8 cellular contexts compared by ENCODE assay signal in genomic region chr20:47274449-47275108, GRCh38.
DNase-seq lines count a peak whose midpoint lies in the region; ATAC-seq, FAIRE-seq and TF ChIP-seq lines count a peak whose summit lies in the region.

No MANE protein-coding gene starts in this region.

- no peaks in the 10 kb centered on the region for H3K27me3 ChIP-seq in kidney epithelial cell (ENCODE audit: control insufficient read depth, insufficient read depth, low read length)

- H3K27me3 Mint-ChIP-seq in HFFc6 (ENCODE audit: insufficient read depth): peaks cover 5% of the 10 kb centered on the region; the same call in 1 of the 2 replicates
- no peaks in the 10 kb centered on the region for H3K27me3 Mint-ChIP-seq in stimulated activated naive B cell treated with anti-CD40 and anti-IgM and Interleukin-4, amounts not matched to agents 10 μg/mL and 1 μg/mL and 100 μg/mL, for 72 hours

- TF ChIP-seq CTCF in HFFc6 (IDR thresholded peaks at IDR 0.05): no peak
- no peak for TF ChIP-seq CTCF in astrocyte of the spinal cord (IDR thresholded peaks at IDR 0.05; ENCODE audit: low read depth, low read length)
- no peak for TF ChIP-seq CTCF in kidney epithelial cell (IDR thresholded peaks at IDR 0.05; ENCODE audit: insufficient read depth, low read length, poor library complexity, severe bottlenecking)

- DNase-seq in GM12892 (ENCODE audit: insufficient read length): peak; percentile 67
- peak; percentile 93 for DNase-seq in HFFc6
- DNase-seq in NCI-H460 (ENCODE audit: extremely low read depth, low read depth): peak; percentile 44
- DNase-seq in astrocyte of the spinal cord (ENCODE audit: low read depth, low spot score): peak; percentile 97
- DNase-seq in kidney epithelial cell (ENCODE audit: low read depth): peak; percentile 87
- peak; percentile 42 for DNase-seq in stimulated activated naive B cell treated with anti-CD40 and anti-IgM and Interleukin-4, amounts not matched to agents 10 μg/mL and 1 μg/mL and 100 μg/mL, for 72 hours
- DNase-seq in NCI-H2107 (lab: John Stamatoyannopoulos, UW): no peak
- no peak for DNase-seq in GOT3 (lab: John Stamatoyannopoulos, UW)

- peaks cover 39% of the 10 kb centered on the region for H3K36me3 Mint-ChIP-seq in HFFc6 (ENCODE audit: low read depth)
- peaks cover 48 to 57% of the 10 kb centered on the region in 2 donors for H3K36me3 Mint-ChIP-seq in stimulated activated naive B cell treated with anti-CD40 and anti-IgM and Interleukin-4, amounts not matched to agents 10 μg/mL and 1 μg/mL and 100 μg/mL, for 72 hours

- no peaks in the 10 kb centered on the region for H3K9me3 Mint-ChIP-seq in HFFc6
- no peaks in the 10 kb centered on the region for H3K9me3 Mint-ChIP-seq in stimulated activated naive B cell treated with anti-CD40 and anti-IgM and Interleukin-4, amounts not matched to agents 10 μg/mL and 1 μg/mL and 100 μg/mL, for 72 hours

- peaks cover 75% of the 10 kb centered on the region for H3K4me1 Mint-ChIP-seq in HFFc6 (ENCODE audit: low read depth)
- H3K4me1 Mint-ChIP-seq in stimulated activated naive B cell treated with anti-CD40 and anti-IgM and Interleukin-4, amounts not matched to agents 10 μg/mL and 1 μg/mL and 100 μg/mL, for 72 hours: peaks cover 38 to 59% of the 10 kb centered on the region in 2 donors

- peak overlapping the region; percentile 72 for H3K4me3 Mint-ChIP-seq in HFFc6
- peak overlapping the region; percentile 76 to 82 for H3K4me3 Mint-ChIP-seq in stimulated activated naive B cell treated with anti-CD40 and anti-IgM and Interleukin-4, amounts not matched to agents 10 μg/mL and 1 μg/mL and 100 μg/mL, for 72 hours

- in situ Hi-C loops in astrocyte of the spinal cord (cut with HindIII; ENCODE audit: low sequenced_read_pairs): no loop called here

- TF ChIP-seq POLR2A in GM12892 (IDR thresholded peaks at IDR 0.05; ENCODE audit: low read depth, low read length): no peak

- H3K4me3 ChIP-seq in astrocyte of the spinal cord (ENCODE audit: low read depth, low read length) (no peak overlapping the region), kidney epithelial cell (ENCODE audit: low read depth, low read length) (no peak overlapping the region)

- peak overlapping the region; percentile 94 for H3K27ac Mint-ChIP-seq in HFFc6
- H3K27ac Mint-ChIP-seq in stimulated activated naive B cell treated with anti-CD40 and anti-IgM and Interleukin-4, amounts not matched to agents 10 μg/mL and 1 μg/mL and 100 μg/mL, for 72 hours: peak overlapping the region; percentile 94

- ATAC-seq in stimulated activated naive B cell treated with anti-CD40 and anti-IgM and Interleukin-4, amounts not matched to agents 10 μg/mL and 1 μg/mL and 100 μg/mL, for 72 hours (replicated peaks): peak; percentile 100

- peak; percentile 65 for FAIRE-seq in GM12892 (lab: Jason Lieb, UNC)

- H3K36me3 ChIP-seq in kidney epithelial cell (ENCODE audit: control insufficient read depth, insufficient read depth, low read length): peaks cover 3% of the 10 kb centered on the region

Comparison
In these comparisons a context has a peak if more than half of its experiments do, and no peak if none do; other contexts are left out.
1. DNase-seq: peak in GM12892 (single experiment), HFFc6 (single experiment), NCI-H460 (single experiment), astrocyte of the spinal cord (single experiment), kidney epithelial cell (single experiment) and stimulated activated naive B cell treated with anti-CD40 and anti-IgM and Interleukin-4, amounts not matched to agents 10 μg/mL and 1 μg/mL and 100 μg/mL, for 72 hours (single experiment); none in NCI-H2107 (single experiment) and GOT3 (single experiment).